25 cellular contexts compared by ENCODE assay signal in genomic region chr7:67690700-67691099, GRCh38.
"Had no signal": no experiment of that assay in that cellular context is flagged by ENCODE, and none has a peak within 500 bp of the region (broad histone marks: within the 10 kb centered on the region; RNA-seq: fewer than 3 reads in every experiment).

No MANE protein-coding gene starts in this region.

- H3K27me3 ChIP-seq: colonic mucosa, esophagus muscularis mucosa, foreskin keratinocyte, gastrocnemius medialis had no signal

- H3K4me1 ChIP-seq: colonic mucosa, foreskin keratinocyte, gastrocnemius medialis, gastroesophageal sphincter, heart left ventricle, heart right ventricle had no signal

- H3K4me3 Mint-ChIP-seq: dendritic cell treated with granulocyte-macrophage colony-stimulating factor and Interleukin-4, amounts not matched to agents 40 ng/mL and 50 ng/mL, for 4 days; effector memory CD8-positive, alpha-beta T cell; endodermal cell had no signal

- H3K27ac ChIP-seq: colonic mucosa, coronary artery, dorsolateral prefrontal cortex, epithelial cell of prostate, esophagus muscularis mucosa, esophagus squamous epithelium, foreskin keratinocyte, gastrocnemius medialis, gastroesophageal sphincter, heart left ventricle, heart right ventricle had no signal

- H3K9me3 ChIP-seq: colonic mucosa, esophagus squamous epithelium, gastrocnemius medialis had no signal

- H3K9me3 Mint-ChIP-seq: endodermal cell had no signal

- H3K4me1 Mint-ChIP-seq: endodermal cell had no signal

- H3K27ac Mint-ChIP-seq: dendritic cell treated with granulocyte-macrophage colony-stimulating factor and Interleukin-4, amounts not matched to agents 40 ng/mL and 50 ng/mL, for 4 days; effector memory CD8-positive, alpha-beta T cell; endodermal cell had no signal

- H3K27me3 Mint-ChIP-seq: dendritic cell treated with granulocyte-macrophage colony-stimulating factor and Interleukin-4, amounts not matched to agents 40 ng/mL and 50 ng/mL, for 4 days; effector memory CD8-positive, alpha-beta T cell had no signal

- H3K4me3 ChIP-seq: colonic mucosa, coronary artery, dorsolateral prefrontal cortex, esophagus muscularis mucosa, esophagus squamous epithelium, gastrocnemius medialis, gastroesophageal sphincter, heart left ventricle, heart right ventricle had no signal

- H3K36me3 ChIP-seq: colonic mucosa, esophagus muscularis mucosa, esophagus squamous epithelium, gastrocnemius medialis, gastroesophageal sphincter, heart left ventricle, heart right ventricle had no signal

- DNase-seq: colonic mucosa; cortex of kidney; dermis blood vessel endothelial cell; dorsolateral prefrontal cortex; effector CD4-positive, alpha-beta T cell; effector CD8-positive, alpha-beta T cell; effector memory CD4-positive, alpha-beta T cell; effector memory CD8-positive, alpha-beta T cell; endodermal cell; erythroblast; esophagus squamous epithelium; foreskin fibroblast; foreskin keratinocyte; foreskin melanocyte; gastrocnemius medialis; glutamatergic neuron; head of caudate nucleus; heart left ventricle; heart right ventricle had no signal

- ATAC-seq: effector memory CD8-positive, alpha-beta T cell; esophagus mucosa; foreskin keratinocyte; gastrocnemius medialis; gastroesophageal sphincter; heart left ventricle; heart right ventricle had no signal
